ENCODE assay signal across 9 cellular contexts in genomic region chr2:208064220-208064951, GRCh38. TPM values are rescaled to one million over a fixed set of nuclear protein-coding genes. Genes with fewer than 3 reads are reported as not detected.
DNase-seq lines count a peak whose midpoint lies in the region; ATAC-seq and TF ChIP-seq lines count a peak whose summit lies in the region.
"Had no signal": no experiment of that assay in that cellular context is flagged by ENCODE, and none has a peak within 500 bp of the region (broad histone marks: within the 10 kb centered on the region; RNA-seq: fewer than 3 reads in every experiment).

No MANE protein-coding gene starts in this region.

- peak; percentile 94 for ATAC-seq in GM21528 (IDR thresholded peaks at IDR 0.05; ENCODE audit: low FRiP score, unreplicated experiment)
- no peak for ATAC-seq in effector memory CD8-positive, alpha-beta T cell (replicated peaks)

- peak overlapping the region; percentile 90 for H3K27ac Mint-ChIP-seq in chondrocyte (ENCODE audit: unreplicated experiment)
- H3K27ac Mint-ChIP-seq in effector memory CD8-positive, alpha-beta T cell: no peak overlapping the region

- no peaks in the 10 kb centered on the region for H3K36me3 Mint-ChIP-seq in chondrocyte (ENCODE audit: low read depth)
- peaks cover 2% of the 10 kb centered on the region for H3K36me3 Mint-ChIP-seq in effector memory CD8-positive, alpha-beta T cell (ENCODE audit: insufficient read depth)

- no peak overlapping the region for H3K4me3 Mint-ChIP-seq in chondrocyte (ENCODE audit: unreplicated experiment)
- no peak overlapping the region for H3K4me3 Mint-ChIP-seq in effector memory CD8-positive, alpha-beta T cell

- no peaks in the 10 kb centered on the region for H3K9me3 Mint-ChIP-seq in chondrocyte (ENCODE audit: low read depth)
- H3K9me3 Mint-ChIP-seq in effector memory CD8-positive, alpha-beta T cell: no peaks in the 10 kb centered on the region

- in situ Hi-C loops in KBM-7 (cut with MboI; ENCODE audit: low pct_unique_long_range_greater_than_20kb, low sequenced_read_pairs): loop anchor here (25.0 kb wide), 1 partner anchor 427 kb away; the partner anchor contains the start of gene METTL21A

- peaks cover 7% of the 10 kb centered on the region for H3K27me3 Mint-ChIP-seq in chondrocyte (ENCODE audit: low read depth)
- H3K27me3 Mint-ChIP-seq in effector memory CD8-positive, alpha-beta T cell: peaks cover 7 to 13% of the 10 kb centered on the region in 2 donors

- no peak for TF ChIP-seq CTCF in chondrocyte (IDR thresholded peaks at IDR 0.05)

- DNase-seq in AG20443 (ENCODE audit: low spot score) (peak; percentile 88), KBM-7 (peak; percentile 67), chondrocyte (ENCODE audit: low spot score) (no peak), NCI-H1417 treated with DMSO at 0.1 percent for 48 hours (lab: John Stamatoyannopoulos, UW) (no peak), NCI-H1092 treated with DMSO at 0.1 percent for 48 hours (lab: John Stamatoyannopoulos, UW) (no peak), NCI-H2029 treated with DMSO at 0.1 percent for 48 hours (lab: John Stamatoyannopoulos, UW) (no peak)
- DNase-seq in effector memory CD8-positive, alpha-beta T cell: no peak

- H3K4me1 Mint-ChIP-seq in chondrocyte (ENCODE audit: low read depth): peaks cover 6% of the 10 kb centered on the region
- H3K4me1 Mint-ChIP-seq in effector memory CD8-positive, alpha-beta T cell (ENCODE audit: low read depth in 2 of 2): no peaks in the 10 kb centered on the region

RNA-seq across cellular contexts. Expression of gene PLEKHM3, which starts 39.1 kb away (rescaled TPM):
- 8.7 to 12.9 TPM (median 9.1 TPM) in 3 replicates for total RNA-seq in chondrocyte

RNA-seq across cellular contexts. Expression of gene CRYGD, which starts 59.9 kb away (rescaled TPM):
- not detected in 3 replicates for total RNA-seq in chondrocyte
- total RNA-seq: mucosa of gallbladder had no signal

Comparison
In these comparisons a context has a peak if more than half of its experiments do, and no peak if none do; other contexts are left out.
1. DNase-seq: peak in AG20443 (single experiment) and KBM-7 (single experiment); none in chondrocyte (single experiment), NCI-H1417 treated with DMSO at 0.1 percent for 48 hours (single experiment), NCI-H1092 treated with DMSO at 0.1 percent for 48 hours (single experiment), NCI-H2029 treated with DMSO at 0.1 percent for 48 hours (single experiment) and effector memory CD8-positive, alpha-beta T cell (0 of 3).